ENCODE assay signal across 16 cellular contexts in genomic region chr4:71711985-71712348, GRCh38.
"Had no signal": no experiment of that assay in that cellular context is flagged by ENCODE, and none has a peak within 500 bp of the region (broad histone marks: within the 10 kb centered on the region; RNA-seq: fewer than 3 reads in every experiment).

No MANE protein-coding gene starts in this region.

- DNase-seq: activated CD4-positive, alpha-beta memory T cell treated with anti-CD3 and anti-CD28 coated beads, Interleukin-2, amount 10 ng/mL, durations not matched to agents 7 days and 5 days; activated CD4-positive, alpha-beta T cell treated with anti-CD3 and anti-CD28 coated beads for 4 hours; activated CD8-positive, alpha-beta memory T cell treated with anti-CD3 and anti-CD28 coated beads, Interleukin-2, amount 50 U/mL, for 4 hours; activated effector memory CD4-positive, alpha-beta T cell treated with anti-CD3 and anti-CD28 coated beads, Interleukin-2, amount 50 U/mL, for 16 hours; activated T-cell treated with anti-CD3 and anti-CD28 coated beads, Interleukin-2, amount 50 U/mL, for 48 hours; dorsolateral prefrontal cortex; kidney glomerular epithelial cell; mesendoderm; right cardiac atrium; stimulated activated naive CD8-positive, alpha-beta T cell treated with anti-CD3 and anti-CD28 coated beads, Interleukin-15, Interleukin-2, amounts not matched to agents 100 U/mL and 50 U/mL, for 24 hours; upper lobe of left lung had no signal

- H3K4me3 Mint-ChIP-seq: activated CD4-positive, alpha-beta memory T cell treated with anti-CD3 and anti-CD28 coated beads, Interleukin-2, amount 10 ng/mL, durations not matched to agents 7 days and 5 days; activated naive CD8-positive, alpha-beta T cell; natural killer cell treated with Interleukin-12 subunit alpha and Interleukin-12 subunit beta and Interleukin-15 and Interleukin-18, amount 100 ng/mL, for 72 hours; T-helper 1 cell treated with Interleukin-12 subunit alpha and Interleukin-12 subunit beta and Interleukin-4 antibody, amounts not matched to agents 30 μg/mL and 1 μg/mL, for 36 hours; WTC11 had no signal

- H3K27me3 Mint-ChIP-seq: activated naive CD8-positive, alpha-beta T cell had no signal

- H3K27me3 ChIP-seq: dorsolateral prefrontal cortex, upper lobe of left lung had no signal

- H3K36me3 ChIP-seq: upper lobe of left lung had no signal

- H3K9me3 ChIP-seq: upper lobe of left lung had no signal

- H3K9me3 Mint-ChIP-seq: activated CD4-positive, alpha-beta memory T cell treated with anti-CD3 and anti-CD28 coated beads, Interleukin-2, amount 10 ng/mL, durations not matched to agents 7 days and 5 days; natural killer cell treated with Interleukin-12 subunit alpha and Interleukin-12 subunit beta and Interleukin-15 and Interleukin-18, amount 100 ng/mL, for 72 hours; T-helper 1 cell treated with Interleukin-12 subunit alpha and Interleukin-12 subunit beta and Interleukin-4 antibody, amounts not matched to agents 30 μg/mL and 1 μg/mL, for 36 hours had no signal

- H3K4me1 Mint-ChIP-seq: activated CD4-positive, alpha-beta memory T cell treated with anti-CD3 and anti-CD28 coated beads, Interleukin-2, amount 10 ng/mL, durations not matched to agents 7 days and 5 days had no signal

- H3K27ac Mint-ChIP-seq: activated CD4-positive, alpha-beta memory T cell treated with anti-CD3 and anti-CD28 coated beads, Interleukin-2, amount 10 ng/mL, durations not matched to agents 7 days and 5 days; activated naive CD8-positive, alpha-beta T cell; natural killer cell treated with Interleukin-12 subunit alpha and Interleukin-12 subunit beta and Interleukin-15 and Interleukin-18, amount 100 ng/mL, for 72 hours; T-helper 1 cell treated with Interleukin-12 subunit alpha and Interleukin-12 subunit beta and Interleukin-4 antibody, amounts not matched to agents 30 μg/mL and 1 μg/mL, for 36 hours; WTC11 had no signal

- H3K4me3 ChIP-seq: dorsolateral prefrontal cortex, upper lobe of left lung had no signal

- H3K4me1 ChIP-seq: upper lobe of left lung had no signal

- H3K36me3 Mint-ChIP-seq: activated naive CD8-positive, alpha-beta T cell; natural killer cell treated with Interleukin-12 subunit alpha and Interleukin-12 subunit beta and Interleukin-15 and Interleukin-18, amount 100 ng/mL, for 72 hours; WTC11 had no signal

- ATAC-seq: esophagus mucosa; natural killer cell treated with Interleukin-12 subunit alpha and Interleukin-12 subunit beta and Interleukin-15 and Interleukin-18, amount 100 ng/mL, for 72 hours; stimulated activated naive CD8-positive, alpha-beta T cell treated with anti-CD3 and anti-CD28 coated beads, Interleukin-15, Interleukin-2, amounts not matched to agents 100 U/mL and 50 U/mL, for 24 hours; WTC11 had no signal

- H3K27ac ChIP-seq: dorsolateral prefrontal cortex, upper lobe of left lung had no signal
